Comparison of ENCODE assay signal across 31 cellular contexts in the genomic region with DNA sequence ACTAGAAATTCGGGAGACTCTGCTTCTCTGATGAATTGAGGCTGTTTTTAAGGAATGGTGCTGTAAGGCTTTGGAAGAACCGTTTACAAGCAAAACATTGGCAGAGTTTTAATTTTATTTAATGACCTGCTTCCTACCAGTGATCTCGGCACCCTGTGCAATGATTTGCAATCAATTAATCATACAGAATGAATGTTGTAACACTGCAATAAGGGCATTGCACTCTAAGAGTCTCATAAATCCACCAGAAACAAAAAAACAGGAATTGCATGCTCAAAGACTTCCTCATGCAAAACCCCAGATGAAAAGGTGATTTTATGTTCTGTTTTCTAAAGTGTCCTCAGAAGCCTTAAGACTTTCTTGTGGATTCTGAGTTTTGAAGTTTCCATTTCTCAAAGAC.
"Had no signal": no experiment of that assay in that cellular context is flagged by ENCODE, and none has a peak within 500 bp of the region (broad histone marks: within the 10 kb centered on the region; RNA-seq: fewer than 3 reads in every experiment).

No MANE protein-coding gene starts in this region.

- ATAC-seq: activated T-cell treated with anti-CD3 and anti-CD28 coated beads, Interleukin-2, amount 50 U/mL, for 4 hours; activated T-helper 17 cell treated with anti-CD3 and anti-CD28 coated beads, Interleukin-2, amount 50 U/mL, for 72 hours; left lung; natural killer cell; stimulated activated effector memory CD8-positive, alpha-beta T cell treated with anti-CD3 and anti-CD28 coated beads, Interleukin-12 subunit alpha, Interleukin-12 subunit beta, amount 100 ng/mL, for 72 hours; stimulated activated naive CD8-positive, alpha-beta T cell treated with anti-CD3 and anti-CD28 coated beads, Interleukin-15, amount 100 ng/mL, for 72 hours; T-helper 17 cell; WTC11 had no signal

- H3K27me3 Mint-ChIP-seq: dendritic cell treated with granulocyte-macrophage colony-stimulating factor and Interleukin-4, amounts not matched to agents 40 ng/mL and 50 ng/mL, for 4 days; type B pancreatic cell had no signal

- H3K27me3 ChIP-seq: breast epithelium, esophagus squamous epithelium, left lung, right lobe of liver, vagina had no signal

- H3K9me3 ChIP-seq: breast epithelium, esophagus squamous epithelium, left lung, right lobe of liver, vagina had no signal

- H3K27ac ChIP-seq: breast epithelium, esophagus squamous epithelium, left lung, right lobe of liver, skin epidermis, vagina had no signal

- H3K9me3 Mint-ChIP-seq: activated CD4-positive, alpha-beta memory T cell treated with anti-CD3 and anti-CD28 coated beads, Interleukin-2, amount 10 ng/mL, durations not matched to agents 7 days and 5 days; activated CD4-positive, alpha-beta T cell treated with anti-CD3 and anti-CD28 coated beads, Interleukin-2, amount 10 ng/mL, durations not matched to agents 7 days and 5 days; activated T-cell treated with anti-CD3 and anti-CD28 coated beads, Interleukin-2, amount 50 U/mL, for 4 hours; activated T-helper 17 cell treated with anti-CD3 and anti-CD28 coated beads, Interleukin-2, amount 50 U/mL, for 72 hours; dendritic cell treated with granulocyte-macrophage colony-stimulating factor and Interleukin-4, amounts not matched to agents 40 ng/mL and 50 ng/mL, for 4 days; endodermal cell; natural killer cell; stimulated activated effector memory CD8-positive, alpha-beta T cell treated with anti-CD3 and anti-CD28 coated beads, Interleukin-12 subunit alpha, Interleukin-12 subunit beta, amount 100 ng/mL, for 72 hours; stimulated activated naive CD8-positive, alpha-beta T cell treated with anti-CD3 and anti-CD28 coated beads, Interleukin-15, amount 100 ng/mL, for 72 hours; type B pancreatic cell; WTC11 had no signal

- DNase-seq: activated CD4-positive, alpha-beta memory T cell treated with anti-CD3 and anti-CD28 coated beads, Interleukin-2, amount 10 ng/mL, durations not matched to agents 7 days and 5 days; activated CD4-positive, alpha-beta T cell treated with anti-CD3 and anti-CD28 coated beads for 1 hour; activated CD4-positive, alpha-beta T cell treated with anti-CD3 and anti-CD28 coated beads, Interleukin-2, amount 10 ng/mL, durations not matched to agents 7 days and 5 days; activated CD8-positive, alpha-beta memory T cell treated with anti-CD3 and anti-CD28 coated beads, Interleukin-2, amount 50 U/mL, for 48 hours; activated gamma-delta T cell treated with Interleukin-2 at 50 U/mL for 16 hours; activated naive CD4-positive, alpha-beta T cell treated with anti-CD3 and anti-CD28 coated beads, Interleukin-2, amount 50 U/mL, for 16 hours; activated T-cell treated with anti-CD3 and anti-CD28 coated beads, Interleukin-2, amount 50 U/mL, for 4 hours; amniotic stem cell; central memory CD4-positive, alpha-beta T cell; endodermal cell; esophagus squamous epithelium; head of caudate nucleus; hypothalamus; left lung; mesendoderm; natural killer cell; right lobe of liver; stimulated activated CD4-positive, alpha-beta T cell treated with anti-CD3 and anti-CD28 coated beads, Interleukin-4, amount 100 ng/mL, for 24 hours; stimulated activated naive CD8-positive, alpha-beta T cell treated with anti-CD3 and anti-CD28 coated beads, Interleukin-15, amount 100 ng/mL, for 72 hours; substantia nigra; T-helper 17 cell; T1000 had no signal

- H3K4me1 Mint-ChIP-seq: activated CD4-positive, alpha-beta memory T cell treated with anti-CD3 and anti-CD28 coated beads, Interleukin-2, amount 10 ng/mL, durations not matched to agents 7 days and 5 days; activated CD4-positive, alpha-beta T cell treated with anti-CD3 and anti-CD28 coated beads, Interleukin-2, amount 10 ng/mL, durations not matched to agents 7 days and 5 days; activated T-helper 17 cell treated with anti-CD3 and anti-CD28 coated beads, Interleukin-2, amount 50 U/mL, for 72 hours; endodermal cell; natural killer cell; stimulated activated effector memory CD8-positive, alpha-beta T cell treated with anti-CD3 and anti-CD28 coated beads, Interleukin-12 subunit alpha, Interleukin-12 subunit beta, amount 100 ng/mL, for 72 hours; stimulated activated naive CD8-positive, alpha-beta T cell treated with anti-CD3 and anti-CD28 coated beads, Interleukin-15, amount 100 ng/mL, for 72 hours; T-helper 17 cell had no signal

- H3K4me1 ChIP-seq: left lung had no signal

- H3K4me3 ChIP-seq: breast epithelium, esophagus squamous epithelium, left lung, lung, right lobe of liver, skin epidermis, vagina had no signal

- H3K27ac Mint-ChIP-seq: activated CD4-positive, alpha-beta memory T cell treated with anti-CD3 and anti-CD28 coated beads, Interleukin-2, amount 10 ng/mL, durations not matched to agents 7 days and 5 days; activated CD4-positive, alpha-beta T cell treated with anti-CD3 and anti-CD28 coated beads, Interleukin-2, amount 10 ng/mL, durations not matched to agents 7 days and 5 days; activated T-helper 17 cell treated with anti-CD3 and anti-CD28 coated beads, Interleukin-2, amount 50 U/mL, for 72 hours; dendritic cell treated with granulocyte-macrophage colony-stimulating factor and Interleukin-4, amounts not matched to agents 40 ng/mL and 50 ng/mL, for 4 days; endodermal cell; natural killer cell; stimulated activated effector memory CD8-positive, alpha-beta T cell treated with anti-CD3 and anti-CD28 coated beads, Interleukin-12 subunit alpha, Interleukin-12 subunit beta, amount 100 ng/mL, for 72 hours; stimulated activated naive CD8-positive, alpha-beta T cell treated with anti-CD3 and anti-CD28 coated beads, Interleukin-15, amount 100 ng/mL, for 72 hours; T-helper 17 cell; type B pancreatic cell; WTC11 had no signal

- H3K36me3 Mint-ChIP-seq: natural killer cell; stimulated activated effector memory CD8-positive, alpha-beta T cell treated with anti-CD3 and anti-CD28 coated beads, Interleukin-12 subunit alpha, Interleukin-12 subunit beta, amount 100 ng/mL, for 72 hours; WTC11 had no signal

- H3K4me3 Mint-ChIP-seq: activated CD4-positive, alpha-beta memory T cell treated with anti-CD3 and anti-CD28 coated beads, Interleukin-2, amount 10 ng/mL, durations not matched to agents 7 days and 5 days; activated CD4-positive, alpha-beta T cell treated with anti-CD3 and anti-CD28 coated beads, Interleukin-2, amount 10 ng/mL, durations not matched to agents 7 days and 5 days; activated T-cell treated with anti-CD3 and anti-CD28 coated beads, Interleukin-2, amount 50 U/mL, for 4 hours; activated T-helper 17 cell treated with anti-CD3 and anti-CD28 coated beads, Interleukin-2, amount 50 U/mL, for 72 hours; dendritic cell treated with granulocyte-macrophage colony-stimulating factor and Interleukin-4, amounts not matched to agents 40 ng/mL and 50 ng/mL, for 4 days; endodermal cell; natural killer cell; stimulated activated effector memory CD8-positive, alpha-beta T cell treated with anti-CD3 and anti-CD28 coated beads, Interleukin-12 subunit alpha, Interleukin-12 subunit beta, amount 100 ng/mL, for 72 hours; stimulated activated naive CD8-positive, alpha-beta T cell treated with anti-CD3 and anti-CD28 coated beads, Interleukin-15, amount 100 ng/mL, for 72 hours; T-helper 17 cell; type B pancreatic cell; WTC11 had no signal

- H3K36me3 ChIP-seq: breast epithelium, left lung, right lobe of liver, vagina had no signal
